In the genomic region with DNA sequence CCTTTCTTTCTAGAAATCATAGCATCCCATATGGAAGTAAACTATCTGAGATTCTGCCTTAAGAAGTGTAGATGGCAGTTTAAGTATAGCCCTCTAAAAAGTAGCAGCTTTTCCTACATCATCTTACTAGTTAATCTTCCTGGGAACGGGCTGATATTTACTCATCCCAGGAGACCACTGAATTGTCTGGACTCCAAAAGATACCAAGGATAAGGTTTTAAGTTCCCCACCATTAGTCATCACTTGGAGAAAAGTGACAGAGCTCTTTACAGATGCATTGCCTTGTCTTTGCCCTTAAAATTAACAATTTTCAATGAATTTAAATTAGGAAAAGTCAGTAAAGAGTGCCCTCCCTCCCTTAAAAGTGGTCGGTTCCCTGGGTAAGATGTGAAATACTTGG, we compare ENCODE assay signal across 10 cellular contexts.
DNase-seq lines count a peak whose midpoint lies in the region; ATAC-seq, FAIRE-seq and TF ChIP-seq lines count a peak whose summit lies in the region.
"Had no signal": no experiment of that assay in that cellular context is flagged by ENCODE, and none has a peak within 500 bp of the region (broad histone marks: within the 10 kb centered on the region; RNA-seq: fewer than 3 reads in every experiment).

No MANE protein-coding gene starts in this region.

- H3K36me3 ChIP-seq in RWPE2 (ENCODE audit: low read depth), result no peaks in the 10 kb centered on the region
- H3K36me3 ChIP-seq in small intestine (ENCODE audit: control insufficient read depth in 2 of 2, insufficient read depth in 2 of 2, low read length in 2 of 2), result no peaks in the 10 kb centered on the region

- no peak overlapping the region for H3K4me3 ChIP-seq in RWPE2 (ENCODE audit: severe bottlenecking)
- H3K4me3 ChIP-seq in small intestine (ENCODE audit: low read depth in 1 of 2, low read length in 2 of 2), result no peak overlapping the region
- no peak overlapping the region for H3K4me3 ChIP-seq in lower leg skin (ENCODE audit: low read depth, poor library complexity, severe bottlenecking)

- DNase-seq in Daoy (ENCODE audit: low read depth), result peak; percentile 72
- DNase-seq in RWPE2 (ENCODE audit: low spot score), result no peak
- no peak for DNase-seq in Right ventricle myocardium superior
- DNase-seq in small intestine, result no peak
- DNase-seq in RWPE1 (ENCODE audit: low spot score), result no peak
- DNase-seq in GM10266 (ENCODE audit: extremely low spot score), result no peak
- no peak for DNase-seq in lower leg skin (ENCODE audit: low spot score in 2 of 2)
- DNase-seq: NCI-H146 had no signal

- no peaks in the 10 kb centered on the region for H3K9me3 ChIP-seq in RWPE2 (ENCODE audit: severe bottlenecking)
- H3K9me3 ChIP-seq in small intestine (ENCODE audit: control insufficient read depth, low read depth), result no peaks in the 10 kb centered on the region

- H3K27me3 ChIP-seq in RWPE2 (ENCODE audit: insufficient read depth, poor library complexity, severe bottlenecking), result no peaks in the 10 kb centered on the region
- H3K27me3 ChIP-seq in small intestine (ENCODE audit: control insufficient read depth in 2 of 2, insufficient read depth in 2 of 2, low read length in 2 of 2), result no peaks in the 10 kb centered on the region

- WGBS in small intestine, 3 donors, result 71 to 91% (median 91%) methylated on average over 2 of the region's 2 CpGs
- WGBS in lower leg skin, 2 donors, result 43 to 46% methylated on average over 2 of the region's 2 CpGs

- TF ChIP-seq CTCF in RWPE2 (IDR thresholded peaks at IDR 0.05; ENCODE audit: poor library complexity, severe bottlenecking) (no peak), RWPE1 (conservative IDR thresholded peaks at IDR 0.05; ENCODE audit: low read depth) (no peak), GM10266 (IDR thresholded peaks at IDR 0.05; ENCODE audit: control insufficient read depth, insufficient read depth, low read depth, missing control alignments) (no peak), lower leg skin (IDR thresholded peaks at IDR 0.05) (no peak)

- intact Hi-C loops in Right ventricle myocardium superior (cut with DNase I), result no loop called here
- intact Hi-C loops in lower leg skin (cut with DNase I; ENCODE audit: low total_unique reads), result no loop called here

- H3K27ac ChIP-seq in RWPE2 (ENCODE audit: poor library complexity, severe bottlenecking), result peak overlapping the region; percentile 47
- H3K27ac ChIP-seq in small intestine (ENCODE audit: low read depth in 1 of 2, low read length in 1 of 2), result peak overlapping the region; percentile 20 to 61
- H3K27ac ChIP-seq in RWPE1, result no peak overlapping the region

- H3K4me1 ChIP-seq in RWPE2 (ENCODE audit: insufficient read depth, poor library complexity, severe bottlenecking) (peaks cover 30% of the 10 kb centered on the region), small intestine (ENCODE audit: control insufficient read depth in 2 of 2, insufficient read depth in 1 of 2, low read depth in 1 of 2, low read length in 1 of 2) (peaks cover 0 to 28% of the 10 kb centered on the region in 2 donors)

- FAIRE-seq in small intestine (lab: Jason Lieb, UNC), result no peak

- no peak for ATAC-seq in RWPE2 (ENCODE audit: low read depth)
- ATAC-seq in Right ventricle myocardium superior (ENCODE audit: poor library complexity), result peak; percentile 64
- no peak for ATAC-seq in HG03139 (IDR thresholded peaks at IDR 0.05; ENCODE audit: unreplicated experiment)
- ATAC-seq: activated CD4-positive, CD25-positive, alpha-beta regulatory T cell treated with anti-CD3 and anti-CD28 coated beads, Interleukin-2, amount 50 U/mL, for 24 hours had no signal

- CTCF ChIA-PET in RWPE1 (lab: Yijun Ruan, JAX), result interaction anchor here (0.6 to 0.7 kb wide), 2 partner anchors 127 to 210 kb away, joined by 3 to 4 read pairs; no protein-coding TSS in a partner anchor

- TF ChIP-seq POLR2A in lower leg skin (IDR thresholded peaks at IDR 0.05), result no peak

- POLR2A ChIA-PET in RWPE1 (lab: Yijun Ruan, JAX; ENCODE audit: low non-redundant PET), result no interaction called here
